Comparison of ENCODE assay signal across 2 cellular contexts in genomic region chr18:26096852-26097251, GRCh38.
TF ChIP-seq lines count a peak whose summit lies in the region.

No MANE protein-coding gene starts in this region.

TF ChIP-seq in HepG2, 621 proteins besides CTCF, POLR2A, EP300 and RAD21:
- TF ChIP-seq NAIF1 (CRISPR knock-in tag; IDR thresholded peaks at IDR 0.05; ENCODE audit: borderline replicate concordance) (no peak), ZNF20 (CRISPR knock-in tag; IDR thresholded peaks at IDR 0.05) (peak; percentile 97), ZNF646 (CRISPR knock-in tag; IDR thresholded peaks at IDR 0.05) (no peak)

TF ChIP-seq in K562, 482 proteins besides CTCF, POLR2A, EP300 and RAD21:
- TF ChIP-seq SFPQ (IDR thresholded peaks at IDR 0.05; ENCODE audit: low read depth, low read length), result no peak
